9 cellular contexts compared by ENCODE assay signal in the genomic region with DNA sequence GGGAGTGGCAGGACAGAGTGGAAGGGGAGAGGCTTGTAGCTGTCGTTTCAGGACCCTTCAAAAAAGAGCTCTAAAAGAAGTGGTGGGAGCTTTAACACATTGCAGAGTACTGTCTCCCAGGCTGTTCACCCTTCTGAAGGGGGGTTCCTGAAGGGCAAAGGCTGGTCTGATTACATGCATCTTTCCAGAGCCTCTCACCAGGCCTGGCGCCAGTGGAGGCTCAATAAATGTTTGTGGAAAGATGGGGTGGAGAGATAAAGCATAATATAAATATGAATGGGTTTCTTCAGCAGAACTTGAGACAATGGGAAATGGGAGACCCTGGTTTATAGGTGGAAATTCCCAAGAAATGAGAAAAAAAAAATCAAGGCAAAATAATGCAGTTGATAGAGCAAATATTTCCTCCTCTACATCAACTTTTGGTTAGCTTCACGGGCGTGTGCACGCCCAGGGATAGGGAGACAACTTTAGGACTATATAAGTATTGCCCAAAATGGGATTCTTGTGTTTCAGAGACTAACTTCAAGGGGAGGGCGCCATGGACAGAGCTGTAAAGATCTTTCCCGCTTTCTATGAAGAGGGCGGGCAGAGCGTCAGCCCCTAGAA. TPM values are rescaled to one million over a fixed set of nuclear protein-coding genes. Genes with fewer than 3 reads are reported as not detected.
DNase-seq lines count a peak whose midpoint lies in the region; ATAC-seq and TF ChIP-seq lines count a peak whose summit lies in the region.
"Had no signal": no experiment of that assay in that cellular context is flagged by ENCODE, and none has a peak within 500 bp of the region (broad histone marks: within the 10 kb centered on the region; RNA-seq: fewer than 3 reads in every experiment).

No MANE protein-coding gene starts in this region.

- no peak overlapping the region for H3K14ac ChIP-seq in IMR-90 (replicated peaks; ENCODE audit: low read depth, low read length)

- H3K18ac ChIP-seq in IMR-90 (ENCODE audit: low read depth, low read length), result no peak overlapping the region

- 0 out of 2 replicates have a peak, but pooled peaks cover 3% of the 10 kb centered on the region for H3K9me3 ChIP-seq in IMR-90 (ENCODE audit: control insufficient read depth, insufficient read depth, low read length)

- peak overlapping the region; percentile 11 to 79; a peak in 3 of 4 replicates for H4K8ac ChIP-seq in IMR-90 (ENCODE audit: low read depth in 2 of 2, low read length in 2 of 2)

- POLR2A ChIA-PET in IMR-90 (lab: Charles Lee; ENCODE audit: unreplicated experiment), result no interaction called here

- peaks cover 36% of the 10 kb centered on the region for H3K27me3 ChIP-seq in IMR-90 (ENCODE audit: control insufficient read depth, insufficient read depth, low read length)

- peaks cover 1% of the 10 kb centered on the region for H3K4me1 ChIP-seq in IMR-90 (ENCODE audit: control insufficient read depth, insufficient read depth, low read length)

- H3K9ac ChIP-seq in IMR-90 (ENCODE audit: low read depth, low read length), result no peak overlapping the region

- H3K4me3 Mint-ChIP-seq in activated naive CD8-positive, alpha-beta T cell treated with anti-CD3 and anti-CD28 coated beads, Interleukin-2, amount 50 U/mL, for 24 hours, result peak overlapping the region; percentile 98
- H3K4me3 Mint-ChIP-seq in natural killer cell, result peak overlapping the region; percentile 99

- in situ Hi-C loops in IMR-90 (cut with MboI; ENCODE audit: low sequenced_read_pairs), result loop anchor here (25.0 kb wide), 2 partner anchors 291 to 1016 kb away; no protein-coding TSS in a partner anchor

- no peak overlapping the region for H3K4ac ChIP-seq in IMR-90 (ENCODE audit: low read depth, low read length)

- TF ChIP-seq CTCF in C4-2B (conservative IDR thresholded peaks at IDR 0.05) (no peak), IMR-90 (conservative IDR thresholded peaks at IDR 0.05; ENCODE audit: low read depth, low read length) (no peak), natural killer cell (IDR thresholded peaks at IDR 0.05) (no peak), lower leg skin (IDR thresholded peaks at IDR 0.05) (no peak)

- no peak overlapping the region for H3K23ac ChIP-seq in IMR-90 (ENCODE audit: low read depth, low read length)

- H3K27ac Mint-ChIP-seq in activated naive CD8-positive, alpha-beta T cell treated with anti-CD3 and anti-CD28 coated beads, Interleukin-2, amount 50 U/mL, for 24 hours, result peak overlapping the region; percentile 100
- peak overlapping the region; percentile 96 to 100 for H3K27ac Mint-ChIP-seq in natural killer cell

- peaks cover 32% of the 10 kb centered on the region for H3K27me3 Mint-ChIP-seq in activated naive CD8-positive, alpha-beta T cell treated with anti-CD3 and anti-CD28 coated beads, Interleukin-2, amount 50 U/mL, for 24 hours
- peaks cover 27% of the 10 kb centered on the region in 2 donors for H3K27me3 Mint-ChIP-seq in natural killer cell (ENCODE audit: low read depth in 2 of 2)

- peak overlapping the region; percentile 87 for H2AFZ ChIP-seq in IMR-90 (replicated peaks; ENCODE audit: low read length, poor library complexity)

- no peak for TF ChIP-seq RAD21 in IMR-90 (IDR thresholded peaks at IDR 0.05; ENCODE audit: low read length)

- no peak overlapping the region for H2BK15ac ChIP-seq in IMR-90 (ENCODE audit: low read depth, low read length)

- dilution Hi-C loops in IMR-90 (cut with HindIII; ENCODE audit: low sequenced_read_pairs, unreplicated experiment), result no loop called here

- H2AK5ac ChIP-seq in IMR-90 (ENCODE audit: low read depth, low read length), result no peak overlapping the region

- H4K91ac ChIP-seq in IMR-90 (ENCODE audit: insufficient read depth, low read depth, low read length), result no peak overlapping the region

- no peak overlapping the region for H2BK20ac ChIP-seq in IMR-90 (ENCODE audit: low read depth, low read length)

- H3K4me3 ChIP-seq in IMR-90 (ENCODE audit: insufficient read depth, low read depth, low read length) (no peak overlapping the region), lower leg skin (ENCODE audit: low read depth, poor library complexity, severe bottlenecking) (no peak overlapping the region)

- intact Hi-C loops in IMR-90 (cut with micrococcal nuclease) (loop anchor here (10.0 kb wide), 2 partner anchors 299 to 1261 kb away; a partner anchor contains a TSS), natural killer cell (cut with micrococcal nuclease) (loop anchor here (1.0 kb wide), 1 partner anchor 145 kb away; a partner anchor contains a TSS), lower leg skin (cut with DNase I; ENCODE audit: low total_unique reads) (no loop called here)

- H3K9me1 ChIP-seq in IMR-90 (ENCODE audit: insufficient read depth, low read length), result no peaks in the 10 kb centered on the region; the same call in 1 of the 2 replicates

- peak overlapping the region; percentile 29; the same call in 1 of the 2 replicates for H3K4me2 ChIP-seq in IMR-90 (ENCODE audit: low read depth, low read length)

- no peak for ATAC-seq in IMR-90 (ENCODE audit: low read depth)
- ATAC-seq in activated naive CD8-positive, alpha-beta T cell treated with anti-CD3 and anti-CD28 coated beads, Interleukin-2, amount 50 U/mL, for 24 hours, result no peak
- ATAC-seq in natural killer cell, result no peak
- no peak for ATAC-seq in HG03139 (IDR thresholded peaks at IDR 0.05; ENCODE audit: unreplicated experiment)

- peaks cover 79% of the 10 kb centered on the region for H3K4me1 Mint-ChIP-seq in activated naive CD8-positive, alpha-beta T cell treated with anti-CD3 and anti-CD28 coated beads, Interleukin-2, amount 50 U/mL, for 24 hours
- peaks cover 51 to 58% of the 10 kb centered on the region in 2 donors for H3K4me1 Mint-ChIP-seq in natural killer cell

- peaks cover 0 to 17% of the 10 kb centered on the region in 2 experiments; a peak in 2 of 4 replicates for H3K79me1 ChIP-seq in IMR-90 (ENCODE audit: low read depth in 1 of 2, low read length in 2 of 2)

- H4K20me1 ChIP-seq in IMR-90 (ENCODE audit: insufficient read depth, low read length), result peaks cover 25% of the 10 kb centered on the region

- peaks cover 43% of the 10 kb centered on the region for H3K36me3 Mint-ChIP-seq in activated naive CD8-positive, alpha-beta T cell treated with anti-CD3 and anti-CD28 coated beads, Interleukin-2, amount 50 U/mL, for 24 hours (ENCODE audit: low read depth)
- no peaks in the 10 kb centered on the region for H3K36me3 Mint-ChIP-seq in natural killer cell

- H3K36me3 ChIP-seq in IMR-90 (ENCODE audit: control insufficient read depth, insufficient read depth, low read length), result peaks cover 2% of the 10 kb centered on the region; the same call in 1 of the 2 replicates

- CTCF ChIA-PET in IMR-90 (lab: Yijun Ruan, JAX), result interaction anchor here (0.5 to 0.7 kb wide), 3 partner anchors 112 to 222 kb away, joined by 3 to 5 read pairs (median 3); no protein-coding TSS in a partner anchor

- no TSS peak for BruUV-seq in IMR-90 (replicated peaks; lab: Mats Ljungman, UMichigan)

- H3K9me3 Mint-ChIP-seq in activated naive CD8-positive, alpha-beta T cell treated with anti-CD3 and anti-CD28 coated beads, Interleukin-2, amount 50 U/mL, for 24 hours, result peaks cover 4% of the 10 kb centered on the region
- H3K9me3 Mint-ChIP-seq in natural killer cell, result no peaks in the 10 kb centered on the region

- TF ChIP-seq POLR2A in IMR-90 (IDR thresholded peaks at IDR 0.05; ENCODE audit: low read depth, low read length), result no peak
- TF ChIP-seq POLR2A in lower leg skin (IDR thresholded peaks at IDR 0.05), result no peak

- no peak overlapping the region for H4K5ac ChIP-seq in IMR-90 (ENCODE audit: low read depth, low read length)

- no peak for DNase-seq in IMR-90
- no peak for DNase-seq in activated naive CD8-positive, alpha-beta T cell treated with anti-CD3 and anti-CD28 coated beads, Interleukin-2, amount 50 U/mL, for 24 hours
- no peak for DNase-seq in natural killer cell
- DNase-seq in stimulated activated CD4-positive, alpha-beta T cell treated with anti-CD3 and anti-CD28 coated beads, Interleukin-4, amount 100 ng/mL, for 4 hours, result no peak
- no peak for DNase-seq in HuH-7.5 (ENCODE audit: low spot score)
- no peak for DNase-seq in lower leg skin (ENCODE audit: low spot score in 2 of 2)

- no peak overlapping the region for H3K56ac ChIP-seq in IMR-90 (ENCODE audit: extremely low read depth, insufficient read depth, low read length)

- H2BK120ac ChIP-seq in IMR-90 (ENCODE audit: low read depth, low read length), result no peak overlapping the region

- no peak overlapping the region for H2BK5ac ChIP-seq in IMR-90 (ENCODE audit: low read depth, low read length, poor library complexity, severe bottlenecking)

- peak overlapping the region; percentile 97 for H2AK9ac ChIP-seq in IMR-90 (replicated peaks; ENCODE audit: low read depth, low read length, poor library complexity)

- WGBS in IMR-90 (ENCODE audit: extremely low coverage in 2 of 2, insufficient read length in 1 of 2), 2 experiments, result no CpG with 5 or more reads among the region's 9 CpGs
- WGBS in lower leg skin, 2 donors, result 38 to 41% methylated on average over 9 of the region's 9 CpGs

- H3K27ac ChIP-seq in C4-2B (peak overlapping the region; percentile 98), IMR-90 (ENCODE audit: insufficient read depth, low read length) (no peak overlapping the region)

TF ChIP-seq in IMR-90, 13 proteins besides CTCF, POLR2A, EP300 and RAD21 (continues in another document):
- TF ChIP-seq BHLHE40 (IDR thresholded peaks at IDR 0.05; ENCODE audit: low read depth, low read length) (no peak), RFX5 (IDR thresholded peaks at IDR 0.05; ENCODE audit: low read depth, low read length) (no peak), RCOR1 (IDR thresholded peaks at IDR 0.05; ENCODE audit: insufficient replicate concordance, low read length) (no peak), FOS (IDR thresholded peaks at IDR 0.05; ENCODE audit: low read depth, low read length) (no peak), CHD1 (IDR thresholded peaks at IDR 0.05; ENCODE audit: low read depth, low read length) (no peak)

RNA-seq across cellular contexts. Expression of a gene that starts 0.6 kb away (rescaled TPM):
- 346 and 384 TPM in 2 replicates for total RNA-seq in IMR-90 (2012; rRNA removed)
- 214 and 215 TPM in 2 replicates for polyA plus RNA-seq in IMR-90 (2012; rRNA removed)
- polyA plus RNA-seq in IMR-90 (2012; cell fraction: cytosol; rRNA removed), result 202 and 203 TPM in 2 replicates
- 205 and 239 TPM in 2 replicates for polyA plus RNA-seq in IMR-90 (2012; cell fraction: nucleus; rRNA removed; ENCODE audit: low replicate concordance)
- total RNA-seq in natural killer cell, result 100 to 1,000 TPM; 122 to 145 (median 125) TPM
- total RNA-seq in lower leg skin, result 100 to 1,000 TPM in 2 of 4 donors, 10 to 100 TPM in 2; 75.7 to 125 (median 102) TPM

RNA-seq across cellular contexts. Expression of a gene that starts 5.7 kb away (rescaled TPM):
- total RNA-seq in IMR-90 (2012; rRNA removed) (not detected in 2 replicates), natural killer cell (not detected), lower leg skin (not detected)
- polyA plus RNA-seq in IMR-90 (2012; rRNA removed), result not detected in 2 replicates
- not detected in 2 replicates for polyA plus RNA-seq in IMR-90 (2012; cell fraction: cytosol; rRNA removed)
- polyA plus RNA-seq in IMR-90 (2012; cell fraction: nucleus; rRNA removed; ENCODE audit: low replicate concordance), result not detected in 2 replicates
- total RNA-seq: T-helper 1 cell treated with Interleukin-12 subunit alpha and Interleukin-12 subunit beta and Interleukin-4 antibody, amounts not matched to agents 30 ng/mL and 1 ng/mL, for 36 hours had no signal

RNA-seq across cellular contexts. Expression of a gene that starts 17.8 kb away (rescaled TPM):
- total RNA-seq in IMR-90 (2012; rRNA removed) (not detected in 2 replicates), natural killer cell (under 1 TPM in 1 of 3 donors, not detected in 2; 0.33 TPM), lower leg skin (not detected)
- polyA plus RNA-seq in IMR-90 (2012; rRNA removed), result not detected in 2 replicates
- not detected in 2 replicates for polyA plus RNA-seq in IMR-90 (2012; cell fraction: cytosol; rRNA removed)
- not detected in 2 replicates for polyA plus RNA-seq in IMR-90 (2012; cell fraction: nucleus; rRNA removed; ENCODE audit: low replicate concordance)
- total RNA-seq: T-helper 1 cell treated with Interleukin-12 subunit alpha and Interleukin-12 subunit beta and Interleukin-4 antibody, amounts not matched to agents 30 ng/mL and 1 ng/mL, for 36 hours had no signal
